In the genomic region with DNA sequence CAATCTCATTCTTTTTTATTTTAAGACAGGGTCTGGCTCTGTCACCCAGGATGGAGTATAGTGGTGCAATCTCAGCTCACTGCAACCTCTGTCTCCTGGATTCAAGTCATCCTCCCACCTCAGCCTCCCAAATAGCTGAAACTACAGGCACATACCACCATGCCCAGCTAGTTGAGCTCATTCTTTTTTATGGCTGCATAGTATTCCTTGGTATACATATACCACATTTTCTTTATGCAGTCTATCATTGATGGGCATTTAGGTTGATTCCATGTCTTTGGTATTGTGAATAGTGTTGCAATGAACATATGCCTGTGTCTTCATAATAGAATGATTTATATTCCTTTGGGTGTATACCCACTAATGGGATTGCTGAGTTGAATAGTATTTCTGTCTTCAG, we compare ENCODE assay signal across 8 cellular contexts.
DNase-seq lines count a peak whose midpoint lies in the region; ATAC-seq and TF ChIP-seq lines count a peak whose summit lies in the region.
"Not testable (repeated sequence)": the region's sequence is repeated elsewhere in the genome, so short reads cannot be mapped to it uniquely, and the experiment has no call there.

No MANE protein-coding gene starts in this region.

- peaks cover 81% of the 10 kb centered on the region for H3K4me1 Mint-ChIP-seq in CD4-positive, alpha-beta T cell (ENCODE audit: low read depth)
- peaks cover 55 to 84% (median 79%) of the 10 kb centered on the region in 3 donors for H3K4me1 Mint-ChIP-seq in CD8-positive, alpha-beta memory T cell
- H3K4me1 Mint-ChIP-seq in T-helper 17 cell, result peaks cover 31% of the 10 kb centered on the region
- H3K4me1 Mint-ChIP-seq in activated naive CD8-positive, alpha-beta T cell (ENCODE audit: low read depth), result peaks cover 82% of the 10 kb centered on the region
- H3K4me1 Mint-ChIP-seq in effector memory CD8-positive, alpha-beta T cell (ENCODE audit: low read depth in 2 of 2), result peaks cover 22 to 31% of the 10 kb centered on the region in 2 donors
- peaks cover 33 to 91% (median 83%) of the 10 kb centered on the region in 7 donors for H3K4me1 Mint-ChIP-seq in naive thymus-derived CD4-positive, alpha-beta T cell
- peaks cover 44 to 54% of the 10 kb centered on the region in 2 donors for H3K4me1 Mint-ChIP-seq in natural killer cell

- not testable (repeated sequence) for DNase-seq in CD4-positive, alpha-beta T cell; CD8-positive, alpha-beta memory T cell; T-helper 17 cell; effector memory CD8-positive, alpha-beta T cell; naive thymus-derived CD4-positive, alpha-beta T cell; natural killer cell

- peak overlapping the region; percentile 42 for H3K4me3 Mint-ChIP-seq in CD4-positive, alpha-beta T cell
- peak overlapping the region in 1 of 7 donors; percentile 59 for H3K4me3 Mint-ChIP-seq in CD8-positive, alpha-beta memory T cell
- H3K4me3 Mint-ChIP-seq in T-helper 17 cell; activated naive CD8-positive, alpha-beta T cell: not testable (repeated sequence)
- H3K4me3 Mint-ChIP-seq in effector memory CD8-positive, alpha-beta T cell, result peak overlapping the region in 1 of 2 donors; percentile 20
- H3K4me3 Mint-ChIP-seq in naive thymus-derived CD4-positive, alpha-beta T cell, result peak overlapping the region in 4 of 10 donors; percentile 26 to 58 (median 44)
- H3K4me3 Mint-ChIP-seq in natural killer cell, result peak overlapping the region; percentile 21

- CTCF ChIA-PET in CD4-positive, alpha-beta T cell (lab: Charles Lee), result interaction anchor here (0.9 kb wide), 1 partner anchor 39 kb away, joined by 3 read pairs; no protein-coding TSS in a partner anchor
- CTCF ChIA-PET in CD8-positive, alpha-beta memory T cell (lab: Charles Lee), result interaction anchor here (1.2 to 1.8 kb wide), 2 partner anchors 9 to 62 kb away, joined by 3 to 5 read pairs; partner anchors contain the start of gene PRCP
- CTCF ChIA-PET in naive thymus-derived CD4-positive, alpha-beta T cell (lab: Charles Lee), result interaction anchor here (1.4 to 2.9 kb wide), 2 partner anchors 9 to 28 kb away, joined by 5 to 13 read pairs; no protein-coding TSS in a partner anchor

- intact Hi-C loops in CD4-positive, alpha-beta T cell (cut with DNase I, micrococcal nuclease); natural killer cell (cut with micrococcal nuclease): not testable (repeated sequence)
- intact Hi-C loops in naive thymus-derived CD4-positive, alpha-beta T cell (cut with micrococcal nuclease), result loop anchor here (5.0 kb wide), 1 partner anchor 45 kb away; no protein-coding TSS in a partner anchor

- TF ChIP-seq CTCF in CD4-positive, alpha-beta T cell (IDR thresholded peaks at IDR 0.05); natural killer cell (IDR thresholded peaks at IDR 0.05): not testable (repeated sequence)

- peaks cover 68% of the 10 kb centered on the region for H3K4me1 ChIP-seq in CD8-positive, alpha-beta memory T cell (ENCODE audit: insufficient read depth, low read length)
- H3K4me1 ChIP-seq in naive thymus-derived CD4-positive, alpha-beta T cell (ENCODE audit: control insufficient read depth in 2 of 2, insufficient read depth in 2 of 2, low read length in 2 of 2), result peaks cover 32 to 63% of the 10 kb centered on the region in 2 donors

- H3K27ac Mint-ChIP-seq in CD4-positive, alpha-beta T cell, result peak overlapping the region; percentile 97
- peak overlapping the region in 7 of 8 donors; percentile 26 to 98 (median 61) for H3K27ac Mint-ChIP-seq in CD8-positive, alpha-beta memory T cell
- H3K27ac Mint-ChIP-seq in T-helper 17 cell (peak overlapping the region; percentile 49), natural killer cell (peak overlapping the region; percentile 36 to 97)
- H3K27ac Mint-ChIP-seq in activated naive CD8-positive, alpha-beta T cell, result peak overlapping the region; percentile 51
- H3K27ac Mint-ChIP-seq in effector memory CD8-positive, alpha-beta T cell, result peak overlapping the region; percentile 73 to 82
- H3K27ac Mint-ChIP-seq in naive thymus-derived CD4-positive, alpha-beta T cell, result peak overlapping the region in 8 of 9 donors; percentile 81 to 98 (median 90)

- not testable (repeated sequence) for H3K27me3 Mint-ChIP-seq in CD4-positive, alpha-beta T cell; CD8-positive, alpha-beta memory T cell; T-helper 17 cell; activated naive CD8-positive, alpha-beta T cell; effector memory CD8-positive, alpha-beta T cell; natural killer cell (ENCODE audit: low read depth in 2 of 2)
- H3K27me3 Mint-ChIP-seq in naive thymus-derived CD4-positive, alpha-beta T cell, result peaks cover 0 to 15% (median 0%) of the 10 kb centered on the region in 5 donors

- H3K27ac ChIP-seq in CD4-positive, alpha-beta T cell (ENCODE audit: low read depth, low read length); CD8-positive, alpha-beta memory T cell (ENCODE audit: low read depth, low read length): not testable (repeated sequence)
- H3K27ac ChIP-seq in naive thymus-derived CD4-positive, alpha-beta T cell (ENCODE audit: low read depth, low read length), result peak overlapping the region; percentile 74

- not testable (repeated sequence) for H3K9me3 Mint-ChIP-seq in CD4-positive, alpha-beta T cell; CD8-positive, alpha-beta memory T cell; activated naive CD8-positive, alpha-beta T cell (ENCODE audit: low read depth); effector memory CD8-positive, alpha-beta T cell; natural killer cell
- peaks cover 0 to 15% (median 9%) of the 10 kb centered on the region in 11 donors for H3K9me3 Mint-ChIP-seq in naive thymus-derived CD4-positive, alpha-beta T cell

- H3K27me3 ChIP-seq in CD4-positive, alpha-beta T cell (ENCODE audit: control insufficient read depth, insufficient read depth, low read length); CD8-positive, alpha-beta memory T cell (ENCODE audit: insufficient read depth, low read length, poor library complexity, severe bottlenecking); naive thymus-derived CD4-positive, alpha-beta T cell (ENCODE audit: control insufficient read depth in 2 of 2, insufficient read depth in 2 of 2, low read length in 2 of 2): not testable (repeated sequence)

- H3K36me3 ChIP-seq in CD8-positive, alpha-beta memory T cell (ENCODE audit: insufficient read depth, low read length); naive thymus-derived CD4-positive, alpha-beta T cell (ENCODE audit: control insufficient read depth in 2 of 3, insufficient read depth in 3 of 3, low read length in 3 of 3): not testable (repeated sequence)

- ATAC-seq in CD4-positive, alpha-beta T cell (ENCODE audit: poor library complexity); SK-N-SH treated with all-trans-retinoic acid at 6 μM for 48 hours; T-helper 17 cell; effector memory CD8-positive, alpha-beta T cell (replicated peaks); naive thymus-derived CD4-positive, alpha-beta T cell; natural killer cell: not testable (repeated sequence)

- H3K9me3 ChIP-seq in CD4-positive, alpha-beta T cell (ENCODE audit: control insufficient read depth, low read length); CD8-positive, alpha-beta memory T cell (ENCODE audit: low read length); T-helper 17 cell (ENCODE audit: control insufficient read depth, low read length, poor library complexity, severe bottlenecking); naive thymus-derived CD4-positive, alpha-beta T cell (ENCODE audit: control insufficient read depth in 2 of 3, low read length in 3 of 3): not testable (repeated sequence)

- H3K36me3 Mint-ChIP-seq in CD4-positive, alpha-beta T cell (ENCODE audit: low read depth), result peaks cover 19% of the 10 kb centered on the region
- not testable (repeated sequence) for H3K36me3 Mint-ChIP-seq in CD8-positive, alpha-beta memory T cell; T-helper 17 cell (ENCODE audit: low read depth); activated naive CD8-positive, alpha-beta T cell; natural killer cell
- H3K36me3 Mint-ChIP-seq in effector memory CD8-positive, alpha-beta T cell (ENCODE audit: insufficient read depth), result peaks cover 12% of the 10 kb centered on the region
- peaks cover 4 to 32% (median 5%) of the 10 kb centered on the region in 5 donors for H3K36me3 Mint-ChIP-seq in naive thymus-derived CD4-positive, alpha-beta T cell

- H3K4me3 ChIP-seq in CD8-positive, alpha-beta memory T cell (ENCODE audit: low read length); naive thymus-derived CD4-positive, alpha-beta T cell (ENCODE audit: low read length): not testable (repeated sequence)

- POLR2A ChIA-PET in CD4-positive, alpha-beta T cell (lab: Charles Lee), result interaction anchor here (0.7 to 4.8 kb wide), 7 partner anchors 7 to 195 kb away, joined by 3 to 50 read pairs (median 5); partner anchors contain the start of genes DDIAS, PCF11 and PRCP
- POLR2A ChIA-PET in CD8-positive, alpha-beta memory T cell (lab: Charles Lee), result interaction anchor here (1.1 kb wide), 1 partner anchor 9 kb away, joined by 3 read pairs; no protein-coding TSS in a partner anchor
- POLR2A ChIA-PET in naive thymus-derived CD4-positive, alpha-beta T cell (lab: Charles Lee), result interaction anchor here (1.0 to 8.9 kb wide), 11 partner anchors 9 to 196 kb away, joined by 3 to 105 read pairs (median 7); partner anchors contain the start of genes DDIAS, PCF11 and RAB30

TF ChIP-seq in SK-N-SH treated with all-trans-retinoic acid at 6 μM for 48 hours, 23 proteins besides CTCF, POLR2A, EP300 and RAD21:
- 0 out of 2 replicates have a peak, but pooled peaks have one; percentile 18 for TF ChIP-seq ZNF8 (CRISPR knock-in tag; IDR thresholded peaks at IDR 0.05)
